11 cellular contexts compared by ENCODE assay signal in genomic region chr2:72915076-72915906, GRCh38. TPM values are rescaled to one million over a fixed set of nuclear protein-coding genes. Genes with fewer than 3 reads are reported as not detected.
DNase-seq lines count a peak whose midpoint lies in the region; FAIRE-seq and TF ChIP-seq lines count a peak whose summit lies in the region.
"Had no signal": no experiment of that assay in that cellular context is flagged by ENCODE, and none has a peak within 500 bp of the region (broad histone marks: within the 10 kb centered on the region; RNA-seq: fewer than 3 reads in every experiment).

No MANE protein-coding gene starts in this region.

- peaks cover 0 to 1% of the 10 kb centered on the region in 2 donors for H3K36me3 ChIP-seq in kidney (ENCODE audit: control insufficient read depth in 1 of 2, insufficient read depth in 2 of 2, low read length in 2 of 2)
- H3K36me3 ChIP-seq in subcutaneous abdominal adipose tissue (ENCODE audit: control insufficient read depth in 5 of 5, insufficient read depth in 5 of 5, low read length in 5 of 5) = no peaks in the 10 kb centered on the region

- no peaks in the 10 kb centered on the region for H3K9me3 Mint-ChIP-seq in activated CD4-positive, alpha-beta T cell treated with anti-CD3 and anti-CD28 coated beads, Interleukin-2, amount 10 ng/mL, durations not matched to agents 7 days and 5 days
- no peaks in the 10 kb centered on the region for H3K9me3 Mint-ChIP-seq in activated CD4-positive, alpha-beta memory T cell treated with anti-CD3 and anti-CD28 coated beads, Interleukin-2, amount 10 ng/mL, durations not matched to agents 7 days and 5 days

- H3K27ac ChIP-seq in kidney (ENCODE audit: low read depth in 2 of 2, low read length in 2 of 2) (peak overlapping the region in 1 of 2 donors; percentile 93), subcutaneous abdominal adipose tissue (ENCODE audit: low read depth, low read length) (no peak overlapping the region)
- H3K27ac ChIP-seq: epithelial cell of prostate had no signal

- no peaks in the 10 kb centered on the region for H3K36me3 Mint-ChIP-seq in activated CD4-positive, alpha-beta T cell treated with anti-CD3 and anti-CD28 coated beads, Interleukin-2, amount 10 ng/mL, durations not matched to agents 7 days and 5 days (ENCODE audit: low read depth)
- H3K36me3 Mint-ChIP-seq in activated CD4-positive, alpha-beta memory T cell treated with anti-CD3 and anti-CD28 coated beads, Interleukin-2, amount 10 ng/mL, durations not matched to agents 7 days and 5 days (ENCODE audit: low read depth) = no peaks in the 10 kb centered on the region

- DNase-seq in activated CD4-positive, alpha-beta T cell treated with anti-CD3 and anti-CD28 coated beads, Interleukin-2, amount 10 ng/mL, durations not matched to agents 7 days and 5 days = no peak
- no peak for DNase-seq in activated CD4-positive, alpha-beta T cell treated with anti-CD3 and anti-CD28 coated beads, Interleukin-2, amount 50 U/mL, for 1 hour
- no peak for DNase-seq in activated CD4-positive, alpha-beta memory T cell treated with anti-CD3 and anti-CD28 coated beads, Interleukin-2, amount 10 ng/mL, durations not matched to agents 7 days and 5 days
- DNase-seq in kidney = no peak
- no peak for DNase-seq in globus pallidus (ENCODE audit: low spot score)
- no peak for DNase-seq in medulla oblongata (ENCODE audit: extremely low spot score)
- DNase-seq in NCI-H510A treated with DMSO at 0.1 percent for 48 hours (lab: John Stamatoyannopoulos, UW) = no peak
- DNase-seq: NCI-H748 treated with DMSO at 0.1 percent for 48 hours had no signal

- H3K4me1 ChIP-seq in kidney (ENCODE audit: control insufficient read depth in 1 of 2, insufficient read depth in 1 of 2, low read depth in 1 of 2, low read length in 2 of 2) (peaks cover 14 to 17% of the 10 kb centered on the region in 2 donors), subcutaneous abdominal adipose tissue (ENCODE audit: control insufficient read depth in 5 of 5, insufficient read depth in 5 of 5, low read length in 5 of 5) (peaks cover 0 to 48% (median 41%) of the 10 kb centered on the region in 5 donors)

- no peak overlapping the region for H3K27ac Mint-ChIP-seq in activated CD4-positive, alpha-beta T cell treated with anti-CD3 and anti-CD28 coated beads, Interleukin-2, amount 10 ng/mL, durations not matched to agents 7 days and 5 days
- H3K27ac Mint-ChIP-seq in activated CD4-positive, alpha-beta memory T cell treated with anti-CD3 and anti-CD28 coated beads, Interleukin-2, amount 10 ng/mL, durations not matched to agents 7 days and 5 days = peak overlapping the region; percentile 35

- no peak for TF ChIP-seq CTCF in kidney (IDR thresholded peaks at IDR 0.05; ENCODE audit: borderline replicate concordance, extremely low read depth, insufficient read depth)

- H3K4me3 ChIP-seq in kidney (ENCODE audit: low read length in 2 of 2) = peak overlapping the region; percentile 47 to 61
- H3K4me3 ChIP-seq in subcutaneous abdominal adipose tissue (ENCODE audit: low read depth in 1 of 5, low read length in 5 of 5) = peak overlapping the region in 3 of 5 donors; percentile 53 to 64 (median 63)

- CTCF ChIA-PET in activated CD4-positive, alpha-beta T cell treated with anti-CD3 and anti-CD28 coated beads, Interleukin-2, amount 10 ng/mL, durations not matched to agents 7 days and 5 days (lab: Charles Lee) = interaction anchor here (0.8 to 2.4 kb wide), 4 partner anchors 10 to 262 kb away, joined by 3 to 7 read pairs (median 4); no protein-coding TSS in a partner anchor
- CTCF ChIA-PET in activated CD4-positive, alpha-beta memory T cell treated with anti-CD3 and anti-CD28 coated beads, Interleukin-2, amount 10 ng/mL, durations not matched to agents 7 days and 5 days (lab: Charles Lee) = no interaction called here

- H3K27me3 ChIP-seq in subcutaneous abdominal adipose tissue (ENCODE audit: control insufficient read depth in 5 of 5, insufficient read depth in 4 of 5, low read length in 5 of 5) = peaks cover 64 to 84% (median 82%) of the 10 kb centered on the region in 5 donors

- H3K9ac ChIP-seq in kidney (ENCODE audit: low read length in 2 of 2) (peak overlapping the region in 1 of 2 donors; percentile 46), subcutaneous abdominal adipose tissue (ENCODE audit: low read length in 5 of 5) (no peak overlapping the region)

- H3K9me3 ChIP-seq in kidney (ENCODE audit: control insufficient read depth in 1 of 2, low read length in 2 of 2) = no peaks in the 10 kb centered on the region
- no peaks in the 10 kb centered on the region for H3K9me3 ChIP-seq in subcutaneous abdominal adipose tissue (ENCODE audit: control insufficient read depth in 5 of 5, low read length in 5 of 5)

- peak overlapping the region; percentile 32 for H3K4me3 Mint-ChIP-seq in activated CD4-positive, alpha-beta T cell treated with anti-CD3 and anti-CD28 coated beads, Interleukin-2, amount 10 ng/mL, durations not matched to agents 7 days and 5 days
- no peak overlapping the region for H3K4me3 Mint-ChIP-seq in activated CD4-positive, alpha-beta memory T cell treated with anti-CD3 and anti-CD28 coated beads, Interleukin-2, amount 10 ng/mL, durations not matched to agents 7 days and 5 days

- H3K4me1 Mint-ChIP-seq in activated CD4-positive, alpha-beta T cell treated with anti-CD3 and anti-CD28 coated beads, Interleukin-2, amount 10 ng/mL, durations not matched to agents 7 days and 5 days = peaks cover 12% of the 10 kb centered on the region
- peaks cover 25% of the 10 kb centered on the region for H3K4me1 Mint-ChIP-seq in activated CD4-positive, alpha-beta memory T cell treated with anti-CD3 and anti-CD28 coated beads, Interleukin-2, amount 10 ng/mL, durations not matched to agents 7 days and 5 days

- FAIRE-seq in kidney (lab: Jason Lieb, UNC) = no peak

- intact Hi-C loops in kidney (cut with DNase I) = no loop called here

- peaks cover 76% of the 10 kb centered on the region for H3K27me3 Mint-ChIP-seq in activated CD4-positive, alpha-beta T cell treated with anti-CD3 and anti-CD28 coated beads, Interleukin-2, amount 10 ng/mL, durations not matched to agents 7 days and 5 days
- peaks cover 81% of the 10 kb centered on the region for H3K27me3 Mint-ChIP-seq in activated CD4-positive, alpha-beta memory T cell treated with anti-CD3 and anti-CD28 coated beads, Interleukin-2, amount 10 ng/mL, durations not matched to agents 7 days and 5 days

- POLR2A ChIA-PET in activated CD4-positive, alpha-beta T cell treated with anti-CD3 and anti-CD28 coated beads, Interleukin-2, amount 10 ng/mL, durations not matched to agents 7 days and 5 days (lab: Charles Lee) = no interaction called here
- POLR2A ChIA-PET in activated CD4-positive, alpha-beta memory T cell treated with anti-CD3 and anti-CD28 coated beads, Interleukin-2, amount 10 ng/mL, durations not matched to agents 7 days and 5 days (lab: Charles Lee) = interaction anchor here (2.1 kb wide), 1 partner anchor 13 kb away, joined by 5 read pairs; no protein-coding TSS in a partner anchor

RNA-seq across cellular contexts. Expression of gene EMX1, which starts 2.0 kb away (rescaled TPM):
- not detected for total RNA-seq in activated CD4-positive, alpha-beta T cell treated with anti-CD3 and anti-CD28 coated beads, Interleukin-2, amount 10 ng/mL, durations not matched to agents 7 days and 5 days
- not detected for total RNA-seq in activated CD4-positive, alpha-beta memory T cell treated with anti-CD3 and anti-CD28 coated beads, Interleukin-2, amount 10 ng/mL, durations not matched to agents 7 days and 5 days
- 19.6 TPM for total RNA-seq in kidney
- 132 TPM for polyA plus RNA-seq in kidney (ENCODE audit: insufficient read depth, low read depth, low replicate concordance)
- polyA plus RNA-seq: AG04450 had no signal

RNA-seq across cellular contexts. Expression of gene SPR, which starts 28.1 kb away (rescaled TPM):
- total RNA-seq in activated CD4-positive, alpha-beta T cell treated with anti-CD3 and anti-CD28 coated beads, Interleukin-2, amount 10 ng/mL, durations not matched to agents 7 days and 5 days = under 1 TPM; 0.12 to 0.44 TPM
- total RNA-seq in activated CD4-positive, alpha-beta memory T cell treated with anti-CD3 and anti-CD28 coated beads, Interleukin-2, amount 10 ng/mL, durations not matched to agents 7 days and 5 days = under 1 TPM; 0.63 to 0.71 TPM
- 29.9 TPM for total RNA-seq in kidney
- polyA plus RNA-seq in kidney (ENCODE audit: insufficient read depth, low read depth, low replicate concordance) = 102 TPM

Comparison
In these comparisons a context has a peak if more than half of its experiments do, and no peak if none do; other contexts are left out.
1. RNA of gene EMX1, which starts 2.0 kb away (total RNA-seq): 19.6 TPM in kidney (single experiment); not detected in activated CD4-positive, alpha-beta T cell treated with anti-CD3 and anti-CD28 coated beads, Interleukin-2, amount 10 ng/mL, durations not matched to agents 7 days and 5 days and not detected in activated CD4-positive, alpha-beta memory T cell treated with anti-CD3 and anti-CD28 coated beads, Interleukin-2, amount 10 ng/mL, durations not matched to agents 7 days and 5 days; every median in the first group is over 10 times any median in the second.
2. RNA of gene SPR, which starts 28.1 kb away (total RNA-seq): 29.9 TPM in kidney (single experiment); 0.63 to 0.71 TPM in activated CD4-positive, alpha-beta memory T cell treated with anti-CD3 and anti-CD28 coated beads, Interleukin-2, amount 10 ng/mL, durations not matched to agents 7 days and 5 days and 0.12 to 0.44 TPM in activated CD4-positive, alpha-beta T cell treated with anti-CD3 and anti-CD28 coated beads, Interleukin-2, amount 10 ng/mL, durations not matched to agents 7 days and 5 days; every median in the first group is over 10 times any median in the second.